8 cellular contexts compared by ENCODE assay signal in genomic region chr18:36067118-36067957, GRCh38. TPM values are rescaled to one million over a fixed set of nuclear protein-coding genes. Genes with fewer than 3 reads are reported as not detected.
DNase-seq lines count a peak whose midpoint lies in the region; ATAC-seq, FAIRE-seq and TF ChIP-seq lines count a peak whose summit lies in the region.

RPRD1A (minus strand) TSS chr18:36067559; CDS start chr18:36067404, 155 bp downstream.

- TF ChIP-seq CTCF in AG10803 (conservative IDR thresholded peaks at IDR 0.05; ENCODE audit: low read length) (no peak), keratinocyte (optimal IDR thresholded peaks at IDR 0.05 in 1 of 3, IDR thresholded peaks at IDR 0.05 in 1 of 3, conservative IDR thresholded peaks at IDR 0.05 in 1 of 3; ENCODE audit: extremely low read depth in 1 of 3, insufficient read depth in 2 of 3, low read length in 3 of 3) (no peak)

- peak within 1 kb of the TSS; percentile 84 for H2AFZ ChIP-seq in keratinocyte (ENCODE audit: control insufficient read depth, low read length)

- dilution Hi-C loops in keratinocyte (cut with MboI; ENCODE audit: extremely low pct_ligation_motif_present, low sequenced_read_pairs): no loop called here

- no peaks in the 10 kb centered on the region for H3K27me3 ChIP-seq in keratinocyte (ENCODE audit: control insufficient read depth, extremely low read depth, insufficient read depth, low read length)

- no peaks in the 10 kb centered on the region for H3K9me3 ChIP-seq in keratinocyte (ENCODE audit: control insufficient read depth, low read depth, low read length)

- H3K4me3 ChIP-seq in AG10803 (ENCODE audit: low read length) (peak within 1 kb of the TSS; percentile 92), keratinocyte (ENCODE audit: control insufficient read depth in 2 of 3, extremely low read depth in 1 of 3, insufficient read depth in 2 of 3, low read depth in 1 of 3, low read length in 3 of 3) (peak within 1 kb of the TSS; percentile 70 to 90 (median 90))

- H3K9ac ChIP-seq in keratinocyte (ENCODE audit: control insufficient read depth, extremely low read depth, insufficient read depth, low read length): peak within 1 kb of the TSS; percentile 92

- peak; percentile 92 for DNase-seq in AG10803 (ENCODE audit: low read depth)
- DNase-seq in NCI-H460 (ENCODE audit: extremely low read depth, low read depth): peak; percentile 89
- DNase-seq in activated CD4-positive, CD25-positive, alpha-beta regulatory T cell treated with anti-CD3 and anti-CD28 coated beads, Interleukin-2, amount 50 U/mL, for 72 hours: peak; percentile 99
- peak; percentile 71 to 90 for DNase-seq in cerebellar nuclear complex (lab: John Stamatoyannopoulos, UW)
- peak; percentile 41 for DNase-seq in keratinocyte (ENCODE audit: low read depth, low spot score)
- DNase-seq in stimulated activated CD4-positive, alpha-beta T cell treated with anti-CD3 and anti-CD28 coated beads, Interleukin-15, amount 100 ng/mL, for 1 hour (ENCODE audit: low read depth in 1 of 2, low spot score in 1 of 2): peak; percentile 92 to 97

- H4K20me1 ChIP-seq in keratinocyte (ENCODE audit: control insufficient read depth, extremely low read depth, insufficient read depth, low read length): peaks cover 7% of the 10 kb centered on the region

- peaks cover 50% of the 10 kb centered on the region for H3K79me2 ChIP-seq in keratinocyte (ENCODE audit: control insufficient read depth, insufficient read depth, low read length)

- peak within 1 kb of the TSS; percentile 94 for H3K4me2 ChIP-seq in keratinocyte (ENCODE audit: control insufficient read depth, extremely low read depth, insufficient read depth, low read depth, low read length)

- FAIRE-seq in keratinocyte (lab: Jason Lieb, UNC): no peak

- H3K27ac ChIP-seq in keratinocyte (ENCODE audit: control insufficient read depth, insufficient read depth, low read length): peak within 1 kb of the TSS; percentile 92

- H3K9me1 ChIP-seq in keratinocyte (ENCODE audit: control insufficient read depth, extremely low read depth, insufficient read depth, low read length): no peaks in the 10 kb centered on the region

- H3K4me1 ChIP-seq in keratinocyte (ENCODE audit: control insufficient read depth, extremely low read depth, insufficient read depth, low read length): no peaks in the 10 kb centered on the region

- ATAC-seq in GM19043 (IDR thresholded peaks at IDR 0.05; ENCODE audit: low read depth, unreplicated experiment) (peak; percentile 98), HG03378 (IDR thresholded peaks at IDR 0.05; ENCODE audit: unreplicated experiment) (peak; percentile 89)

- peaks cover 0 to 7% of the 10 kb centered on the region in 2 experiments for H3K36me3 ChIP-seq in keratinocyte (ENCODE audit: control insufficient read depth in 2 of 2, extremely low read depth in 1 of 2, insufficient read depth in 2 of 2, low read length in 2 of 2)

RNA-seq across cellular contexts. Expression of gene RPRD1A, which starts in this region (rescaled TPM):
- 68.3 and 76.0 TPM in 2 replicates for total RNA-seq in NCI-H460 (2014; rRNA removed; shearing (Covaris generic))
- polyA plus RNA-seq in NCI-H460 (2014; cell fraction: nucleus; rRNA removed): 53.4 and 57.8 TPM in 2 replicates
- polyA plus RNA-seq in keratinocyte: 31.1 to 55.5 TPM (median 34.8 TPM) in 3 replicates
- polyA plus RNA-seq in keratinocyte (2011; ENCODE audit: low read depth): 43.0 TPM
- 26.4 and 44.4 TPM in 2 replicates for polyA plus RNA-seq in keratinocyte (2011; cell fraction: cytosol; rRNA removed)
- 36.5 and 54.7 TPM in 2 replicates for polyA plus RNA-seq in keratinocyte (2011; cell fraction: nucleus; rRNA removed)
- 35.7 and 40.0 TPM in 2 replicates for polyA plus RNA-seq in keratinocyte (2012; ENCODE audit: low replicate concordance)
- 17.0 to 51.6 TPM (median 32.7 TPM) in 3 replicates for polyA minus RNA-seq in keratinocyte
- polyA minus RNA-seq in keratinocyte (2011; cell fraction: cytosol; rRNA and poly(A)+ RNA removed): 63.3 TPM
- 30.7 and 53.8 TPM in 2 replicates for polyA minus RNA-seq in keratinocyte (2011; cell fraction: nucleus; rRNA and poly(A)+ RNA removed)

Comparison
In these comparisons a context has a peak if more than half of its experiments do, and no peak if none do; other contexts are left out.
1. Peak in every context shown above with its lines: DNase-seq, ATAC-seq, H3K4me3 ChIP-seq and H3K27ac ChIP-seq.
2. DNase-seq: peak in every context shown above with its lines; median percentile 99 in activated CD4-positive, CD25-positive, alpha-beta regulatory T cell treated with anti-CD3 and anti-CD28 coated beads, Interleukin-2, amount 50 U/mL, for 72 hours; 94 in stimulated activated CD4-positive, alpha-beta T cell treated with anti-CD3 and anti-CD28 coated beads, Interleukin-15, amount 100 ng/mL, for 1 hour; 92 in AG10803; 89 in NCI-H460; 80 in cerebellar nuclear complex; 41 in keratinocyte.